ENCODE assay signal across 8 cellular contexts in the genomic region with DNA sequence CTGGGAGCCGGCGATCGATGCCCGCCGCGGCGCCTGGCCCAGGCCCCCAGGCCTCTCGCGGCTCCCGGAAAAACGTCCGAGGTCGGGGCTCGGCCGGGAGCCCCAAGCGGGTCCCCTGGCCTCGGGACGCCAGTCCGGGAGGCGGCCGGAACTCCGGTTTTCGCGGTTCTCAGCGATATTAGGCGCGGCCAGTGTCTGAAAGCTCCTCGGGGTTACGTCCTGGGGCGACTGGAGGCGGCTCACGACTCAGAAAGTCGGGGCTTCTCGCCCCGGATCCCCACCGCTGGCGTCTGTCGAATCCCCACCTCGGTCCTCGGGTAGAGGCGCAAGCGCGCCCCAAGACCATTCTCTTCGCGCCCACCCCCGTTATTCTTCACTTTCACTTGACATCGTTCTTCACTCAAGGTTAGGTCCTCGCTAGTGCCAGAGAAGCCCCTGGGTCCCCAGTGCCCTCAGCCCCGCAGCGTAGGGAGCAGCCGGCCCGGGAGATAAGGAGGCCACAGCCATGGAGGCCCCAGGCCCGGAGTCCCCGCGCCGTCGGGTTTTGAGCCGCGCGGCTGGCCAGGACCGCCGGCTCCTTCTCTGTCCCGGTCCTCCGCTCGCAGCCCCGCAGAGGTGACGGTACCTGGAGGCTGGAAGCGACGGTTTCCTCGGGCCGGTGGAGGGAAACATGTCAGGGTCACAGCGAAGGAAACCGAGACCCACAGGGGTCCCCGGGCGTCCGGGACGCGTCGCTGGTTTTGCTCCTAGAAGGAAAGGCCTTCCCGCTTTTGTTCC. TPM values are rescaled to one million over a fixed set of nuclear protein-coding genes. Genes with fewer than 3 reads are reported as not detected.
DNase-seq lines count a peak whose midpoint lies in the region; ATAC-seq, FAIRE-seq and TF ChIP-seq lines count a peak whose summit lies in the region.

No MANE protein-coding gene starts in this region.

- H3K4me1 Mint-ChIP-seq in CD8-positive, alpha-beta memory T cell: peaks cover 17 to 52% (median 21%) of the 10 kb centered on the region in 3 donors

- POLR2A ChIA-PET in CD8-positive, alpha-beta memory T cell (lab: Charles Lee): interaction anchor here (0.6 to 2.4 kb wide), 10 partner anchors 9 to 249 kb away, joined by 3 to 17 read pairs (median 4); a partner anchor contains a TSS

- ATAC-seq in GM21723 (IDR thresholded peaks at IDR 0.05; ENCODE audit: unreplicated experiment) (peak; percentile 31), right cardiac atrium (peak; percentile 68 to 71)

- TF ChIP-seq POLR2A in adrenal gland (IDR thresholded peaks at IDR 0.05): peak in 1 of 2 donors; percentile 35

- peak overlapping the region; percentile 82 for H3K27ac ChIP-seq in CD8-positive, alpha-beta memory T cell (ENCODE audit: low read depth, low read length)
- H3K27ac ChIP-seq in adrenal gland (peak overlapping the region; percentile 78 to 96 (median 84)), right cardiac atrium (ENCODE audit: low read length) (peak overlapping the region; percentile 98)

- H3K27me3 Mint-ChIP-seq in CD8-positive, alpha-beta memory T cell: peaks cover 7 to 30% of the 10 kb centered on the region in 2 donors

- H3K4me3 ChIP-seq in CD8-positive, alpha-beta memory T cell (ENCODE audit: low read length): peak overlapping the region; percentile 66
- peak overlapping the region; percentile 47 to 92 (median 68) for H3K4me3 ChIP-seq in adrenal gland
- H3K4me3 ChIP-seq in right cardiac atrium (ENCODE audit: low read length): peak overlapping the region; percentile 87

- DNase-seq in CD8-positive, alpha-beta memory T cell: peak; percentile 5 to 59 (median 36)
- DNase-seq in NOMO-1 treated with DMSO at 0.1 percent for 48 hours (lab: John Stamatoyannopoulos, UW; ENCODE audit: unreplicated experiment) (peak; percentile 27), adrenal gland (peak in 6 of 7 donors; percentile 21 to 42 (median 32)), right cardiac atrium (peak; percentile 54 to 81 (median 77)), putamen (ENCODE audit: low spot score) (peak; percentile 69), NCI-H146 (lab: John Stamatoyannopoulos, UW) (no peak), RCC 7860 (ENCODE audit: low spot score) (no peak)

- H3K36me3 Mint-ChIP-seq in CD8-positive, alpha-beta memory T cell: peaks cover 0 to 13% (median 0%) of the 10 kb centered on the region in 3 donors

- H3K36me3 ChIP-seq in CD8-positive, alpha-beta memory T cell (ENCODE audit: insufficient read depth, low read length): no peaks in the 10 kb centered on the region
- no peaks in the 10 kb centered on the region for H3K36me3 ChIP-seq in adrenal gland (replicated peaks in 1 of 2)

- no peaks in the 10 kb centered on the region for H3K9me3 ChIP-seq in CD8-positive, alpha-beta memory T cell (ENCODE audit: low read length)
- H3K9me3 ChIP-seq in adrenal gland (replicated peaks in 1 of 3) (no peaks in the 10 kb centered on the region), right cardiac atrium (ENCODE audit: control insufficient read depth, low read length) (no peaks in the 10 kb centered on the region)

- WGBS in adrenal gland, 4 donors: 24 to 39% (median 29%) methylated on average over 14 to 80 of the region's 80 CpGs
- 4% methylated on average over 80 of the region's 80 CpGs for WGBS in right cardiac atrium

- no peak for TF ChIP-seq CTCF in adrenal gland (IDR thresholded peaks at IDR 0.05)

- H3K4me3 Mint-ChIP-seq in CD8-positive, alpha-beta memory T cell: peak overlapping the region; percentile 89 to 98 (median 93)

- CTCF ChIA-PET in CD8-positive, alpha-beta memory T cell (lab: Charles Lee): interaction anchor here (1.6 to 1.9 kb wide), 4 partner anchors 63 to 736 kb away, joined by 3 to 8 read pairs (median 6); a partner anchor contains a TSS

- H3K4me1 ChIP-seq in CD8-positive, alpha-beta memory T cell (ENCODE audit: insufficient read depth, low read length): no peaks in the 10 kb centered on the region
- H3K4me1 ChIP-seq in adrenal gland (replicated peaks in 1 of 2): peaks cover 0 to 6% of the 10 kb centered on the region in 2 donors
- no peaks in the 10 kb centered on the region for H3K4me1 ChIP-seq in right cardiac atrium (ENCODE audit: control insufficient read depth, insufficient read depth, low read length)

- intact Hi-C loops in adrenal gland (cut with DNase I): no loop called here
- intact Hi-C loops in right cardiac atrium (cut with DNase I): loop anchor here in 3 of 4 donors (5.0 to 10.0 kb wide), 3 partner anchors 62 to 732 kb away; a partner anchor contains a TSS

- no peaks in the 10 kb centered on the region for H3K27me3 ChIP-seq in CD8-positive, alpha-beta memory T cell (ENCODE audit: insufficient read depth, low read length, poor library complexity, severe bottlenecking)
- no peaks in the 10 kb centered on the region for H3K27me3 ChIP-seq in adrenal gland
- no peaks in the 10 kb centered on the region for H3K27me3 ChIP-seq in right cardiac atrium (ENCODE audit: control insufficient read depth, insufficient read depth)

- H3K9me3 Mint-ChIP-seq in CD8-positive, alpha-beta memory T cell: no peaks in the 10 kb centered on the region

- FAIRE-seq in RCC 7860 (lab: Jason Lieb, UNC): no peak

- peak overlapping the region; percentile 92 to 100 (median 96) for H3K27ac Mint-ChIP-seq in CD8-positive, alpha-beta memory T cell

RNA-seq across cellular contexts. Expression of a gene that starts 35.2 kb away (rescaled TPM):
- total RNA-seq in CD8-positive, alpha-beta memory T cell: not detected
- polyA plus RNA-seq in CD8-positive, alpha-beta memory T cell: not detected
- not detected for total RNA-seq in adrenal gland
- not detected for polyA plus RNA-seq in adrenal gland
- total RNA-seq in right cardiac atrium: not detected
- polyA plus RNA-seq in right cardiac atrium: not detected

Comparison
In these comparisons a context has a peak if more than half of its experiments do, and no peak if none do; other contexts are left out.
1. DNase-seq: peak in CD8-positive, alpha-beta memory T cell (5 of 5), NOMO-1 treated with DMSO at 0.1 percent for 48 hours (single experiment), adrenal gland (6 of 7), right cardiac atrium (3 of 3) and putamen (single experiment); none in NCI-H146 (single experiment) and RCC 7860 (single experiment).
2. intact Hi-C loops: an anchor here in right cardiac atrium (5.0 to 10.0 kb wide); none called in adrenal gland.
3. Peak in every context shown above with its lines, with median percentiles within 50 percentile points of each other: H3K27ac ChIP-seq and H3K4me3 ChIP-seq.